Comparison of ENCODE assay signal across 11 cellular contexts in the genomic region with DNA sequence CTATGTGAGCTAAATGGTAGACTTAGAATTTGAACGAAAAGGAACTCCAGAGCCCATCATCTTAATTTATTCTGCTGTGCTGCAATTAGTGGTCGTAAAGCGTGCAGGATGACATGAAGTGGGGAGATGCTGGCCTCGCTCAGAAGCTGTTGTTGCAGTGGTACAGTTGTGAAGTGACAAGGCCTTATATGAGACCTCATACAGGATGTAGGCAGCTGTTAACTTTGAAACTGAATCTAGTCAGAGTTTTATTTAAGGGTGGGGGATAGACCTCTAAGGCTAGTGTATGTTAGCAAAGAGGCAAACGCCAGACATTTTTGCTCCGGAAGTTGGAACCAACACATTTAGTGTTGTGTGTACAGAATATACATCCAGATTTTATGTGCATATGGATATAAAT. TPM values are rescaled to one million over a fixed set of nuclear protein-coding genes. Genes with fewer than 3 reads are reported as not detected.
A peak's percentile ranks its signal among the peaks of the same experiment; 100 is the strongest.
DNase-seq lines count a peak whose midpoint lies in the region; ATAC-seq and TF ChIP-seq lines count a peak whose summit lies in the region.
"Had no signal": no experiment of that assay in that cellular context is flagged by ENCODE, and none has a peak within 500 bp of the region (broad histone marks: within the 10 kb centered on the region; RNA-seq: fewer than 3 reads in every experiment).

No MANE protein-coding gene starts in this region.

- peak overlapping the region; percentile 48 to 51 for H3K4me3 Mint-ChIP-seq in activated T-cell treated with anti-CD3 and anti-CD28 coated beads, Interleukin-2, amount 50 U/mL, for 72 hours
- H3K4me3 Mint-ChIP-seq in naive thymus-derived CD8-positive, alpha-beta T cell = peak overlapping the region in 9 of 10 donors; percentile 16 to 65 (median 35)

- POLR2A ChIA-PET in naive thymus-derived CD8-positive, alpha-beta T cell (lab: Charles Lee) = interaction anchor here (0.6 to 0.8 kb wide), 4 partner anchors 22 to 490 kb away, joined by 3 to 5 read pairs (median 4); no protein-coding TSS in a partner anchor

- no peak for TF ChIP-seq POLR2A in tibial nerve (IDR thresholded peaks at IDR 0.05)

- H3K9me3 Mint-ChIP-seq in activated T-cell treated with anti-CD3 and anti-CD28 coated beads, Interleukin-2, amount 50 U/mL, for 72 hours = no peaks in the 10 kb centered on the region
- no peaks in the 10 kb centered on the region for H3K9me3 Mint-ChIP-seq in naive thymus-derived CD8-positive, alpha-beta T cell

- in situ Hi-C loops in HAP-1 (cut with MboI; ENCODE audit: low sequenced_read_pairs) = no loop called here

- no peaks in the 10 kb centered on the region for H3K27me3 Mint-ChIP-seq in activated T-cell treated with anti-CD3 and anti-CD28 coated beads, Interleukin-2, amount 50 U/mL, for 72 hours (ENCODE audit: low read depth)
- H3K27me3 Mint-ChIP-seq in naive thymus-derived CD8-positive, alpha-beta T cell = no peaks in the 10 kb centered on the region

- H3K4me3 ChIP-seq in tibial nerve (no peak overlapping the region), HAP-1 (no peak overlapping the region)
- H3K4me3 ChIP-seq: upper lobe of right lung had no signal

- H3K27me3 ChIP-seq in tibial nerve (no peaks in the 10 kb centered on the region), HAP-1 (ENCODE audit: low read depth) (no peaks in the 10 kb centered on the region)
- H3K27me3 ChIP-seq: upper lobe of right lung had no signal

- peaks cover 0 to 20% (median 0%) of the 10 kb centered on the region in 3 donors for H3K36me3 ChIP-seq in tibial nerve
- peaks cover 3% of the 10 kb centered on the region for H3K36me3 ChIP-seq in HAP-1 (replicated peaks)

- intact Hi-C loops in posterior cingulate gyrus (cut with DNase I) = loop anchor here (5.0 kb wide), 2 partner anchors 55 to 615 kb away; no protein-coding TSS in a partner anchor

- no peak for TF ChIP-seq CTCF in tibial nerve (IDR thresholded peaks at IDR 0.05)

- H3K9me3 ChIP-seq in tibial nerve = no peaks in the 10 kb centered on the region
- no peaks in the 10 kb centered on the region for H3K9me3 ChIP-seq in HAP-1
- H3K9me3 ChIP-seq: upper lobe of right lung had no signal

- H3K4me1 Mint-ChIP-seq in activated T-cell treated with anti-CD3 and anti-CD28 coated beads, Interleukin-2, amount 50 U/mL, for 72 hours (ENCODE audit: low read depth) = peaks cover 62% of the 10 kb centered on the region
- H3K4me1 Mint-ChIP-seq in naive thymus-derived CD8-positive, alpha-beta T cell = peaks cover 57 to 92% (median 82%) of the 10 kb centered on the region in 4 donors

- H3K27ac Mint-ChIP-seq in activated T-cell treated with anti-CD3 and anti-CD28 coated beads, Interleukin-2, amount 50 U/mL, for 72 hours = peak overlapping the region; percentile 36
- peak overlapping the region; percentile 40 to 87 (median 50) for H3K27ac Mint-ChIP-seq in naive thymus-derived CD8-positive, alpha-beta T cell

- peaks cover 0 to 5% of the 10 kb centered on the region in 2 donors for H3K36me3 Mint-ChIP-seq in activated T-cell treated with anti-CD3 and anti-CD28 coated beads, Interleukin-2, amount 50 U/mL, for 72 hours (ENCODE audit: insufficient read depth in 2 of 2)
- H3K36me3 Mint-ChIP-seq in naive thymus-derived CD8-positive, alpha-beta T cell = peaks cover 0 to 44% (median 11%) of the 10 kb centered on the region in 3 donors

- TF ChIP-seq EP300 in tibial nerve (IDR thresholded peaks at IDR 0.05) = no peak

- no peak for DNase-seq in activated T-cell treated with anti-CD3 and anti-CD28 coated beads, Interleukin-2, amount 50 U/mL, for 72 hours
- no peak for DNase-seq in activated T-cell treated with anti-CD3 and anti-CD28 coated beads, Interleukin-2, amount 50 U/mL, for 48 hours
- DNase-seq in caudate nucleus (lab: John Stamatoyannopoulos, UW) (no peak), tibial nerve (ENCODE audit: low spot score in 2 of 2) (no peak), HAP-1 (ENCODE audit: low spot score in 2 of 2) (no peak), GM03348 (ENCODE audit: low spot score) (no peak), posterior cingulate gyrus (no peak)
- DNase-seq in naive thymus-derived CD8-positive, alpha-beta T cell = peak in 1 of 10 donors; percentile 43
- DNase-seq: left cardiac atrium, NCI-H2171 treated with DMSO at 0.1 percent for 48 hours, upper lobe of right lung had no signal

- WGBS in tibial nerve, 2 donors = 65 to 66% methylated on average over 6 of the region's 6 CpGs

- H3K4me1 ChIP-seq in tibial nerve (peaks cover 0 to 99% (median 65%) of the 10 kb centered on the region in 4 donors), HAP-1 (peaks cover 32% of the 10 kb centered on the region)

- peak; percentile 26 to 74 for ATAC-seq in activated T-cell treated with anti-CD3 and anti-CD28 coated beads, Interleukin-2, amount 50 U/mL, for 72 hours (replicated peaks in 1 of 2)
- ATAC-seq in naive thymus-derived CD8-positive, alpha-beta T cell = peak in 1 of 2 donors; percentile 67
- ATAC-seq: upper lobe of right lung had no signal

- peak overlapping the region; percentile 42 for H3K27ac ChIP-seq in caudate nucleus (ENCODE audit: low read depth, low read length)
- H3K27ac ChIP-seq in tibial nerve = peak overlapping the region in 3 of 4 donors; percentile 48 to 99 (median 82)
- H3K27ac ChIP-seq: upper lobe of right lung had no signal

RNA-seq across cellular contexts. Expression of a gene that starts 13.5 kb away (rescaled TPM):
- total RNA-seq in activated T-cell treated with anti-CD3 and anti-CD28 coated beads, Interleukin-2, amount 50 U/mL, for 72 hours = 1 to 10 TPM; 7.4 to 9.6 TPM
- 100 to 1,000 TPM; 124 to 125 TPM for total RNA-seq in naive thymus-derived CD8-positive, alpha-beta T cell
- polyA plus RNA-seq in naive thymus-derived CD8-positive, alpha-beta T cell = 10 to 100 TPM; 46.2 to 56.6 (median 50.8) TPM
- total RNA-seq in tibial nerve = 10 to 100 TPM; 36.3 to 70.1 (median 38.4) TPM
